ENCODE assay signal across 1 cellular context in the genomic region with DNA sequence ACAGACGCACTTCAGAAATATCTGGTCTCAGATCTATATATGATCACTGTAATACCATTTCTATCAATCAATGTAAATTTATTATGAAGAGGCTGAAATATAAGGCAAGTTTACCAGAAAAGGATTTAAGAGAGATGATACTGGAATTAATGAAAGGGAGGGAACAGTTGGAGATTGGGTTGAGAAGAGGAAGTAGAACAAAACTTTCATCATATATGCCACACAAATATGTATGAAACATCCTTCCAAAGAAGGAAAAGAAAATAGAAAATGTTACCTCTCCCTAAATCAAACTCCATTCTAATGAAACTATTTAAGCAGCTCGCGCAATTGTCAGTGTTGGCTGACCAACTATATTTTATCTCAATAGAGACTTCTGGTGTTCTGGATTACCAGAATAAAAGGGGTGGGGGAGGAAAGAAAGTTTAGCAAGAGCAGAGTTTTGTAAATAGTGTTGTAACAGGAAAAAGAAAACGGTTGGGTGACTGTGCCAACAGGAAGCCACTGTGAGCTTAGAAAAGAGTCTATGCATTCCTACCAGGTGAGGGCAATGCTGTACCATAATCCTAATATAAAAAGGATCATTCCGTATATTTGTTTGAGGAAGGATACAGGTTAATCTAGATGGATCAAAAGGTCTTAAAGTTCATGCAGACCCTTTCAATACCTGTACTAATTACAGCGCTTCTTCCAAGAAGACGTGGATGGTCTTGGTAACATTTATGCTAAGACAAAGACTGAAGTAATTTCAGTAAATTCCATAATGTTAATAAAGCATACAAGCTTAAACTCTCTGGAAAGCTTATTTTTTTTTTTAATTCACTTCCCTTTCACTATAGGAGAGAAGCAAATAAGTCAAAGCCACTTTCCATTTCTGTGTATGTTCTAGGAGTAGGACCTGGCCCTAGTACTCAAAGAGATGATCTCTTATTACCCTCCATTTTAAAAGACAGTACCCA.
TF ChIP-seq lines count a peak whose summit lies in the region.

No MANE protein-coding gene starts in this region.

TF ChIP-seq in GM23338, 12 proteins besides CTCF, POLR2A, EP300 and RAD21 (continued from another document):
- TF ChIP-seq ZNF462 (CRISPR knock-in tag; IDR thresholded peaks at IDR 0.05) = no peak
